In genomic region chr7:101614939-101615302, GRCh38 we compare ENCODE assay signal across 1 cellular context.
TF ChIP-seq lines count a peak whose summit lies in the region.

No MANE protein-coding gene starts in this region.

TF ChIP-seq in IMR-90, 13 proteins besides CTCF, POLR2A, EP300 and RAD21:
- TF ChIP-seq NFE2L2 (IDR thresholded peaks at IDR 0.05; ENCODE audit: low read depth, low read length): no peak
- TF ChIP-seq RCOR1 (IDR thresholded peaks at IDR 0.05; ENCODE audit: insufficient replicate concordance, low read length): no peak
- no peak for TF ChIP-seq FOS (IDR thresholded peaks at IDR 0.05; ENCODE audit: low read depth, low read length)
- TF ChIP-seq MXI1 (IDR thresholded peaks at IDR 0.05; ENCODE audit: borderline replicate concordance, low read depth, low read length): no peak
- TF ChIP-seq BHLHE40 (IDR thresholded peaks at IDR 0.05; ENCODE audit: low read depth, low read length): no peak
- TF ChIP-seq SMC3 (IDR thresholded peaks at IDR 0.05; ENCODE audit: low read depth, low read length): no peak
- TF ChIP-seq ELK1 (IDR thresholded peaks at IDR 0.05; ENCODE audit: borderline replicate concordance, low read depth, low read length): no peak
- TF ChIP-seq, protein P1, sequence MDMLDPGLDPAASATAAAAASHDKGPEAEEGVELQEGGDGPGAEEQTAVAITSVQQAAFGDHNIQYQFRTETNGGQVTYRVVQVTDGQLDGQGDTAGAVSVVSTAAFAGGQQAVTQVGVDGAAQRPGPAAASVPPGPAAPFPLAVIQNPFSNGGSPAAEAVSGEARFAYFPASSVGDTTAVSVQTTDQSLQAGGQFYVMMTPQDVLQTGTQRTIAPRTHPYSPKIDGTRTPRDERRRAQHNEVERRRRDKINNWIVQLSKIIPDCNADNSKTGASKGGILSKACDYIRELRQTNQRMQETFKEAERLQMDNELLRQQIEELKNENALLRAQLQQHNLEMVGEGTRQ (IDR thresholded peaks at IDR 0.05; ENCODE audit: low read depth, low read length): no peak
- TF ChIP-seq CEBPB (IDR thresholded peaks at IDR 0.05; ENCODE audit: low read depth, low read length): no peak
- TF ChIP-seq CHD1 (IDR thresholded peaks at IDR 0.05; ENCODE audit: low read depth, low read length): no peak
- no peak for TF ChIP-seq MAZ (IDR thresholded peaks at IDR 0.05; ENCODE audit: borderline replicate concordance, low read depth, low read length)
- no peak for TF ChIP-seq MAFK (IDR thresholded peaks at IDR 0.05; ENCODE audit: low read depth, low read length)
